28 cellular contexts compared by ENCODE assay signal in genomic region chr6:101294051-101294638, GRCh38.
DNase-seq lines count a peak whose midpoint lies in the region; ATAC-seq, FAIRE-seq and TF ChIP-seq lines count a peak whose summit lies in the region.
"Had no signal": no experiment of that assay in that cellular context is flagged by ENCODE, and none has a peak within 500 bp of the region (broad histone marks: within the 10 kb centered on the region; RNA-seq: fewer than 3 reads in every experiment).

No MANE protein-coding gene starts in this region.

- no peak for TF ChIP-seq POLR2A in breast epithelium (IDR thresholded peaks at IDR 0.05)

- H3K36me3 Mint-ChIP-seq in MCF 10A (ENCODE audit: insufficient read depth, unreplicated experiment), result no peaks in the 10 kb centered on the region
- H3K36me3 Mint-ChIP-seq in nephron progenitor cell (ENCODE audit: low read depth), result peaks cover 25% of the 10 kb centered on the region
- H3K36me3 Mint-ChIP-seq in T-helper 2 cell treated with Interferon-gamma antibody and Interleukin-4, amounts not matched to agents 5 μg/mL and 100 μg/mL, for 36 hours (ENCODE audit: low read depth), result no peaks in the 10 kb centered on the region
- H3K36me3 Mint-ChIP-seq in stimulated activated effector memory CD8-positive, alpha-beta T cell treated with anti-CD3 and anti-CD28 coated beads, Interleukin-12 subunit alpha, Interleukin-12 subunit beta, amount 100 ng/mL, for 72 hours, result no peaks in the 10 kb centered on the region
- H3K36me3 Mint-ChIP-seq: CD4-positive, CD25-positive, alpha-beta regulatory T cell had no signal

- H3K4me3 ChIP-seq in breast epithelium (no peak overlapping the region), bronchial epithelial cell (ENCODE audit: low read depth, low read length) (no peak overlapping the region)
- H3K4me3 ChIP-seq: BLaER1, GM23248, K562 had no signal

- H3K27ac Mint-ChIP-seq in MCF 10A (ENCODE audit: low read depth, unreplicated experiment), result peak overlapping the region; percentile 82
- peak overlapping the region; percentile 92 for H3K27ac Mint-ChIP-seq in nephron progenitor cell
- H3K27ac Mint-ChIP-seq in T-helper 2 cell treated with Interferon-gamma antibody and Interleukin-4, amounts not matched to agents 5 μg/mL and 100 μg/mL, for 36 hours, result no peak overlapping the region
- no peak overlapping the region for H3K27ac Mint-ChIP-seq in stimulated activated effector memory CD8-positive, alpha-beta T cell treated with anti-CD3 and anti-CD28 coated beads, Interleukin-12 subunit alpha, Interleukin-12 subunit beta, amount 100 ng/mL, for 72 hours
- H3K27ac Mint-ChIP-seq: CD4-positive, CD25-positive, alpha-beta regulatory T cell had no signal

- intact Hi-C loops in MCF 10A (cut with micrococcal nuclease) (no loop called here), breast epithelium (cut with DNase I; ENCODE audit: low total_unique reads) (no loop called here)

- no peak overlapping the region for H3K27ac ChIP-seq in breast epithelium
- H3K27ac ChIP-seq: 22Rv1, BLaER1, GM23248 had no signal

- H3K9me3 ChIP-seq in breast epithelium, result no peaks in the 10 kb centered on the region

- no TSS peak for BruUV-seq in MCF 10A (replicated peaks; lab: Mats Ljungman, UMichigan)

- H3K4me3 Mint-ChIP-seq in MCF 10A (ENCODE audit: unreplicated experiment) (no peak overlapping the region), nephron progenitor cell (no peak overlapping the region)
- H3K4me3 Mint-ChIP-seq in T-helper 2 cell treated with Interferon-gamma antibody and Interleukin-4, amounts not matched to agents 5 μg/mL and 100 μg/mL, for 36 hours, result no peak overlapping the region
- no peak overlapping the region for H3K4me3 Mint-ChIP-seq in stimulated activated effector memory CD8-positive, alpha-beta T cell treated with anti-CD3 and anti-CD28 coated beads, Interleukin-12 subunit alpha, Interleukin-12 subunit beta, amount 100 ng/mL, for 72 hours
- H3K4me3 Mint-ChIP-seq: CD4-positive, CD25-positive, alpha-beta regulatory T cell had no signal

- H3K27me3 ChIP-seq in breast epithelium, result no peaks in the 10 kb centered on the region
- no peaks in the 10 kb centered on the region for H3K27me3 ChIP-seq in bronchial epithelial cell (ENCODE audit: control insufficient read depth, insufficient read depth, low read length)
- H3K27me3 ChIP-seq: BLaER1 had no signal

- ATAC-seq in stimulated activated effector memory CD8-positive, alpha-beta T cell treated with anti-CD3 and anti-CD28 coated beads, Interleukin-12 subunit alpha, Interleukin-12 subunit beta, amount 100 ng/mL, for 72 hours, result no peak
- ATAC-seq: K562 had no signal

- H3K9me3 Mint-ChIP-seq in MCF 10A (ENCODE audit: unreplicated experiment) (peaks cover 6% of the 10 kb centered on the region), nephron progenitor cell (peaks cover 36% of the 10 kb centered on the region)
- H3K9me3 Mint-ChIP-seq in T-helper 2 cell treated with Interferon-gamma antibody and Interleukin-4, amounts not matched to agents 5 μg/mL and 100 μg/mL, for 36 hours, result peaks cover 26% of the 10 kb centered on the region
- H3K9me3 Mint-ChIP-seq in stimulated activated effector memory CD8-positive, alpha-beta T cell treated with anti-CD3 and anti-CD28 coated beads, Interleukin-12 subunit alpha, Interleukin-12 subunit beta, amount 100 ng/mL, for 72 hours, result peaks cover 15% of the 10 kb centered on the region

- CTCF ChIA-PET in MCF 10A (lab: Yijun Ruan, JAX), result no interaction called here

- H3K36me3 ChIP-seq in breast epithelium (no peaks in the 10 kb centered on the region), bronchial epithelial cell (ENCODE audit: control insufficient read depth, insufficient read depth, low read length) (no peaks in the 10 kb centered on the region)
- H3K36me3 ChIP-seq: BLaER1 had no signal

- H3K27me3 Mint-ChIP-seq in MCF 10A (ENCODE audit: insufficient read depth, unreplicated experiment) (no peaks in the 10 kb centered on the region), nephron progenitor cell (ENCODE audit: low read depth, poor library complexity) (no peaks in the 10 kb centered on the region)
- H3K27me3 Mint-ChIP-seq in T-helper 2 cell treated with Interferon-gamma antibody and Interleukin-4, amounts not matched to agents 5 μg/mL and 100 μg/mL, for 36 hours (ENCODE audit: low read depth), result no peaks in the 10 kb centered on the region
- H3K27me3 Mint-ChIP-seq: CD4-positive, CD25-positive, alpha-beta regulatory T cell had no signal

- POLR2A ChIA-PET in MCF 10A (lab: Yijun Ruan, JAX), result interaction anchor here (0.6 kb wide), 1 partner anchor 128 kb away, joined by 3 read pairs; no protein-coding TSS in a partner anchor

- DNase-seq in MCF 10A (ENCODE audit: unreplicated experiment) (no peak), breast epithelium (ENCODE audit: low spot score in 2 of 2) (no peak), bronchial epithelial cell (ENCODE audit: low read depth) (peak; percentile 24), nephron progenitor cell (no peak), A172 (ENCODE audit: low spot score) (no peak), NCI-H1417 (lab: John Stamatoyannopoulos, UW) (no peak)
- no peak for DNase-seq in T-helper 2 cell treated with Interferon-gamma antibody and Interleukin-4, amounts not matched to agents 5 μg/mL and 100 μg/mL, for 36 hours (ENCODE audit: low spot score)
- no peak for DNase-seq in stimulated activated effector memory CD8-positive, alpha-beta T cell treated with anti-CD3 and anti-CD28 coated beads, Interleukin-12 subunit alpha, Interleukin-12 subunit beta, amount 100 ng/mL, for 72 hours (ENCODE audit: low spot score in 2 of 2)
- DNase-seq: ACHN; CD4-positive, CD25-positive, alpha-beta regulatory T cell; GM23248; H7; Kasumi-1; MV-4-11; NCI-H1105; NCI-H2029; NCI-H446; NCI-H526; NCI-H82; NK-92 treated with Interleukin-12 subunit alpha and Interleukin-12 subunit beta, amount 100 ng/mL, for 24 hours; RPMI8226; SHP77 had no signal

- H3K4me1 ChIP-seq in breast epithelium, result no peaks in the 10 kb centered on the region
- H3K4me1 ChIP-seq: BLaER1 had no signal

- TF ChIP-seq CTCF in MCF 10A (IDR thresholded peaks at IDR 0.05; ENCODE audit: unreplicated experiment), result no peak
- no peak for TF ChIP-seq CTCF in breast epithelium (IDR thresholded peaks at IDR 0.05)
- TF ChIP-seq CTCF in bronchial epithelial cell (IDR thresholded peaks at IDR 0.05; ENCODE audit: insufficient read depth, low read length, severe bottlenecking), result no peak
- TF ChIP-seq CTCF in nephron progenitor cell (IDR thresholded peaks at IDR 0.05), result no peak

- peaks cover 13% of the 10 kb centered on the region for H3K4me1 Mint-ChIP-seq in MCF 10A (ENCODE audit: insufficient read depth, unreplicated experiment)
- H3K4me1 Mint-ChIP-seq in nephron progenitor cell, result peaks cover 32% of the 10 kb centered on the region
- no peaks in the 10 kb centered on the region for H3K4me1 Mint-ChIP-seq in T-helper 2 cell treated with Interferon-gamma antibody and Interleukin-4, amounts not matched to agents 5 μg/mL and 100 μg/mL, for 36 hours (ENCODE audit: low read depth)
- no peaks in the 10 kb centered on the region for H3K4me1 Mint-ChIP-seq in stimulated activated effector memory CD8-positive, alpha-beta T cell treated with anti-CD3 and anti-CD28 coated beads, Interleukin-12 subunit alpha, Interleukin-12 subunit beta, amount 100 ng/mL, for 72 hours
- H3K4me1 Mint-ChIP-seq: CD4-positive, CD25-positive, alpha-beta regulatory T cell had no signal

- FAIRE-seq in bronchial epithelial cell (lab: Jason Lieb, UNC), result no peak
- FAIRE-seq: D721Med, G401.6, HTR-8/SVneo, K562 had no signal

Comparison
In these comparisons a context has a peak if more than half of its experiments do, and no peak if none do; other contexts are left out.
1. H3K27ac Mint-ChIP-seq: peak in MCF 10A (single experiment) and nephron progenitor cell (single experiment); none in T-helper 2 cell treated with Interferon-gamma antibody and Interleukin-4, amounts not matched to agents 5 μg/mL and 100 μg/mL, for 36 hours (single experiment) and stimulated activated effector memory CD8-positive, alpha-beta T cell treated with anti-CD3 and anti-CD28 coated beads, Interleukin-12 subunit alpha, Interleukin-12 subunit beta, amount 100 ng/mL, for 72 hours (single experiment).